In the genomic region with DNA sequence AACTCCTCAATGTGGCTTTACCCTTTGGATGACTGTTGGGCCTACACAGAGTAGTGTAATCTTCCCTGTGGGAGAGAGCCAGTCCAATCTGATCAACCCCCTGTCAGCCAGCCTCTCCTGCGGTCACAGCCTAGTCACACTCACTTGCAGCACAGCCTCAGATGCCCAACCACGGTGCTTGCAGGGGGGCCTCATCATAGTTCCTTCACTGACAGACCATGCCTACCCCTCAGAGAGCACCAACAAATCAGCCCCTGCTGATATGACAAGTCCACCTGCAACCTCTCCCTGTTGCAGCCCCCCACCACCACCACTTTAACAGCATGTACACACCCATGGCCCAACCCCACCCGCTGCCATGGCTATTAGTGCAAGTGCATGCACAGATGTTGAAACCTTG, we compare ENCODE assay signal across 24 cellular contexts.
"Had no signal": no experiment of that assay in that cellular context is flagged by ENCODE, and none has a peak within 500 bp of the region (broad histone marks: within the 10 kb centered on the region; RNA-seq: fewer than 3 reads in every experiment).

No MANE protein-coding gene starts in this region.

- H3K4me3 Mint-ChIP-seq: stimulated activated effector memory CD8-positive, alpha-beta T cell treated with anti-CD3 and anti-CD28 coated beads, Interleukin-12 subunit alpha, Interleukin-12 subunit beta, amount 100 ng/mL, for 72 hours; stimulated activated memory B cell treated with anti-CD40 and anti-IgM and Interleukin-4, amounts not matched to agents 10 μg/mL and 1 μg/mL and 100 μg/mL, for 72 hours; stimulated activated naive B cell treated with anti-CD40 and anti-IgM and Interleukin-4, amounts not matched to agents 10 μg/mL and 1 μg/mL and 100 μg/mL, for 72 hours; stimulated activated naive CD8-positive, alpha-beta T cell treated with anti-CD3 and anti-CD28 coated beads, Interleukin-15, amount 100 ng/mL, for 72 hours; stimulated activated naive CD8-positive, alpha-beta T cell treated with anti-CD3 and anti-CD28 coated beads, Interleukin-15, Interleukin-2, amounts not matched to agents 100 ng/mL and 50 ng/mL, for 24 hours; type B pancreatic cell had no signal

- H3K27ac Mint-ChIP-seq: stimulated activated effector memory CD8-positive, alpha-beta T cell treated with anti-CD3 and anti-CD28 coated beads, Interleukin-12 subunit alpha, Interleukin-12 subunit beta, amount 100 ng/mL, for 72 hours; stimulated activated memory B cell treated with anti-CD40 and anti-IgM and Interleukin-4, amounts not matched to agents 10 μg/mL and 1 μg/mL and 100 μg/mL, for 72 hours; stimulated activated naive B cell treated with anti-CD40 and anti-IgM and Interleukin-4, amounts not matched to agents 10 μg/mL and 1 μg/mL and 100 μg/mL, for 72 hours; stimulated activated naive CD8-positive, alpha-beta T cell treated with anti-CD3 and anti-CD28 coated beads, Interleukin-15, amount 100 ng/mL, for 72 hours; stimulated activated naive CD8-positive, alpha-beta T cell treated with anti-CD3 and anti-CD28 coated beads, Interleukin-15, Interleukin-2, amounts not matched to agents 100 ng/mL and 50 ng/mL, for 24 hours; type B pancreatic cell had no signal

- H3K4me1 Mint-ChIP-seq: stimulated activated effector memory CD8-positive, alpha-beta T cell treated with anti-CD3 and anti-CD28 coated beads, Interleukin-12 subunit alpha, Interleukin-12 subunit beta, amount 100 ng/mL, for 72 hours; stimulated activated memory B cell treated with anti-CD40 and anti-IgM and Interleukin-4, amounts not matched to agents 10 μg/mL and 1 μg/mL and 100 μg/mL, for 72 hours; stimulated activated naive B cell treated with anti-CD40 and anti-IgM and Interleukin-4, amounts not matched to agents 10 μg/mL and 1 μg/mL and 100 μg/mL, for 72 hours; stimulated activated naive CD8-positive, alpha-beta T cell treated with anti-CD3 and anti-CD28 coated beads, Interleukin-15, amount 100 ng/mL, for 72 hours had no signal

- ATAC-seq: stimulated activated effector memory CD8-positive, alpha-beta T cell treated with anti-CD3 and anti-CD28 coated beads, Interleukin-12 subunit alpha, Interleukin-12 subunit beta, amount 100 ng/mL, for 72 hours; stimulated activated memory B cell treated with anti-CD40 and anti-IgM and Interleukin-4, amounts not matched to agents 10 μg/mL and 1 μg/mL and 100 μg/mL, for 72 hours; stimulated activated naive B cell treated with anti-CD40 and anti-IgM and Interleukin-4, amounts not matched to agents 10 μg/mL and 1 μg/mL and 100 μg/mL, for 72 hours; stimulated activated naive CD8-positive, alpha-beta T cell treated with anti-CD3 and anti-CD28 coated beads, Interleukin-15, amount 100 ng/mL, for 72 hours; stimulated activated naive CD8-positive, alpha-beta T cell treated with anti-CD3 and anti-CD28 coated beads, Interleukin-15, Interleukin-2, amounts not matched to agents 100 U/mL and 50 U/mL, for 24 hours; upper lobe of right lung had no signal

- H3K27me3 Mint-ChIP-seq: stimulated activated memory B cell treated with anti-CD40 and anti-IgM and Interleukin-4, amounts not matched to agents 10 μg/mL and 1 μg/mL and 100 μg/mL, for 72 hours; stimulated activated naive CD8-positive, alpha-beta T cell treated with anti-CD3 and anti-CD28 coated beads, Interleukin-15, amount 100 ng/mL, for 72 hours; stimulated activated naive CD8-positive, alpha-beta T cell treated with anti-CD3 and anti-CD28 coated beads, Interleukin-15, Interleukin-2, amounts not matched to agents 100 ng/mL and 50 ng/mL, for 24 hours; type B pancreatic cell had no signal

- H3K9me3 Mint-ChIP-seq: stimulated activated effector memory CD8-positive, alpha-beta T cell treated with anti-CD3 and anti-CD28 coated beads, Interleukin-12 subunit alpha, Interleukin-12 subunit beta, amount 100 ng/mL, for 72 hours; stimulated activated naive B cell treated with anti-CD40 and anti-IgM and Interleukin-4, amounts not matched to agents 10 μg/mL and 1 μg/mL and 100 μg/mL, for 72 hours; stimulated activated naive CD8-positive, alpha-beta T cell treated with anti-CD3 and anti-CD28 coated beads, Interleukin-15, amount 100 ng/mL, for 72 hours; stimulated activated naive CD8-positive, alpha-beta T cell treated with anti-CD3 and anti-CD28 coated beads, Interleukin-15, Interleukin-2, amounts not matched to agents 100 ng/mL and 50 ng/mL, for 24 hours; type B pancreatic cell had no signal

- H3K36me3 Mint-ChIP-seq: stimulated activated effector memory CD8-positive, alpha-beta T cell treated with anti-CD3 and anti-CD28 coated beads, Interleukin-12 subunit alpha, Interleukin-12 subunit beta, amount 100 ng/mL, for 72 hours; stimulated activated memory B cell treated with anti-CD40 and anti-IgM and Interleukin-4, amounts not matched to agents 10 μg/mL and 1 μg/mL and 100 μg/mL, for 72 hours; stimulated activated naive B cell treated with anti-CD40 and anti-IgM and Interleukin-4, amounts not matched to agents 10 μg/mL and 1 μg/mL and 100 μg/mL, for 72 hours; type B pancreatic cell had no signal

- DNase-seq: stimulated activated CD4-positive, alpha-beta T cell treated with anti-CD3 and anti-CD28 coated beads, Interleukin-2, amount 100 ng/mL, for 48 hours; stimulated activated CD4-positive, alpha-beta T cell treated with anti-CD3 and anti-CD28 coated beads, Interleukin-4, amount 100 ng/mL, for 1 hour; stimulated activated CD4-positive, alpha-beta T cell treated with anti-CD3 and anti-CD28 coated beads, Interleukin-4, amount 100 ng/mL, for 24 hours; stimulated activated CD4-positive, alpha-beta T cell treated with anti-CD3 and anti-CD28 coated beads, Interleukin-4, amount 100 ng/mL, for 4 hours; stimulated activated CD8-positive, alpha-beta memory T cell treated with anti-CD3 and anti-CD28 coated beads, Interleukin-4, amount 100 ng/mL, for 48 hours; stimulated activated naive B cell treated with anti-CD40 and anti-IgM and Interleukin-4, amounts not matched to agents 10 μg/mL and 1 μg/mL and 100 μg/mL, for 72 hours; stimulated activated naive CD4-positive, alpha-beta T cell; stimulated activated naive CD4-positive, alpha-beta T cell treated with Interleukin-2 at 50 U/mL for 16 hours; stimulated activated naive CD8-positive, alpha-beta T cell treated with anti-CD3 and anti-CD28 coated beads, Interleukin-15, amount 100 ng/mL, for 72 hours; stimulated activated naive CD8-positive, alpha-beta T cell treated with anti-CD3 and anti-CD28 coated beads, Interleukin-15, Interleukin-2, amounts not matched to agents 100 U/mL and 50 U/mL, for 24 hours; stomach; substantia nigra; testis; thyroid gland; tibial artery; transverse colon; trophoblast cell; upper lobe of left lung; upper lobe of right lung; uterus had no signal
